ENCODE assay signal across 1 cellular context in the genomic region with DNA sequence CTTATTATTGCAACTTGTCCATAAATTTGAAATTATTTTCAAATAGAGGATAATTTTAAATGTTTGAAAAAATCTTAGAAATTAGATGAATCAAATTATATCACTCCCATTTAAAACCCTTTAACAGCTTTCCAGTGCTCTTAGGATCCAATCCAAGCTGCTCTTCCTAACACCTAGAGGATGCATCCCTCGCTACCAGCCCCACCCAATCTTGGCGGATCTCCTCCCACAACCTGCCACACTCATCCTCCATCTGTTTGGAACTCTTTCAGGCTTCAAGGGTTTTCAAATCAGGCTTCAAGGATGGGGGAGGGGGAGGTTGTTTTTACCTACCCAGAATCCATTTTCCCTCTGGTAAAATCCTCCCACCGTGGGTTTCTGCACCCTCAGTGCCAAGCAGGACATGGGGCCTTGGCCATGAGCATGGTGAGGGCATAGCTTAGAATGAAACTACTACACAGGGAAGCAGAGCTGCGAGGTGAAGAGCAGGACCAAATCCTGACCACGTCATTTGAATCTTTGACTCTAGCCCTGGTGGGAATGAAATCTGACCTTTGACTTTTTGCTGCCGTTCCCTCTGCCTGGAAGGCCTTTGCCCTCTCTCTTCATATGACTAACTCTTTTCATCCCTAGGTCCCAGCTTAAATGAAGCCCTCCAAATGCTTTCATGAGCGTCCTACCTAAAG.
TF ChIP-seq lines count a peak whose summit lies in the region.

No MANE protein-coding gene starts in this region.

TF ChIP-seq in GM23338, 12 proteins besides CTCF, POLR2A, EP300 and RAD21 (continued from another document):
- TF ChIP-seq CREB1 (CRISPR knock-in tag; IDR thresholded peaks at IDR 0.05; ENCODE audit: low read depth), result no peak
- TF ChIP-seq EZH2phosphoT487 (IDR thresholded peaks at IDR 0.05; ENCODE audit: unreplicated experiment), result no peak
- TF ChIP-seq POLR2AphosphoS5 (IDR thresholded peaks at IDR 0.05; ENCODE audit: low read depth), result no peak
- TF ChIP-seq ETS1 (IDR thresholded peaks at IDR 0.05), result no peak
- no peak for TF ChIP-seq NANOG (IDR thresholded peaks at IDR 0.05; ENCODE audit: borderline replicate concordance)
- TF ChIP-seq ZNF114 (CRISPR knock-in tag; IDR thresholded peaks at IDR 0.05), result no peak
- TF ChIP-seq, protein P1, sequence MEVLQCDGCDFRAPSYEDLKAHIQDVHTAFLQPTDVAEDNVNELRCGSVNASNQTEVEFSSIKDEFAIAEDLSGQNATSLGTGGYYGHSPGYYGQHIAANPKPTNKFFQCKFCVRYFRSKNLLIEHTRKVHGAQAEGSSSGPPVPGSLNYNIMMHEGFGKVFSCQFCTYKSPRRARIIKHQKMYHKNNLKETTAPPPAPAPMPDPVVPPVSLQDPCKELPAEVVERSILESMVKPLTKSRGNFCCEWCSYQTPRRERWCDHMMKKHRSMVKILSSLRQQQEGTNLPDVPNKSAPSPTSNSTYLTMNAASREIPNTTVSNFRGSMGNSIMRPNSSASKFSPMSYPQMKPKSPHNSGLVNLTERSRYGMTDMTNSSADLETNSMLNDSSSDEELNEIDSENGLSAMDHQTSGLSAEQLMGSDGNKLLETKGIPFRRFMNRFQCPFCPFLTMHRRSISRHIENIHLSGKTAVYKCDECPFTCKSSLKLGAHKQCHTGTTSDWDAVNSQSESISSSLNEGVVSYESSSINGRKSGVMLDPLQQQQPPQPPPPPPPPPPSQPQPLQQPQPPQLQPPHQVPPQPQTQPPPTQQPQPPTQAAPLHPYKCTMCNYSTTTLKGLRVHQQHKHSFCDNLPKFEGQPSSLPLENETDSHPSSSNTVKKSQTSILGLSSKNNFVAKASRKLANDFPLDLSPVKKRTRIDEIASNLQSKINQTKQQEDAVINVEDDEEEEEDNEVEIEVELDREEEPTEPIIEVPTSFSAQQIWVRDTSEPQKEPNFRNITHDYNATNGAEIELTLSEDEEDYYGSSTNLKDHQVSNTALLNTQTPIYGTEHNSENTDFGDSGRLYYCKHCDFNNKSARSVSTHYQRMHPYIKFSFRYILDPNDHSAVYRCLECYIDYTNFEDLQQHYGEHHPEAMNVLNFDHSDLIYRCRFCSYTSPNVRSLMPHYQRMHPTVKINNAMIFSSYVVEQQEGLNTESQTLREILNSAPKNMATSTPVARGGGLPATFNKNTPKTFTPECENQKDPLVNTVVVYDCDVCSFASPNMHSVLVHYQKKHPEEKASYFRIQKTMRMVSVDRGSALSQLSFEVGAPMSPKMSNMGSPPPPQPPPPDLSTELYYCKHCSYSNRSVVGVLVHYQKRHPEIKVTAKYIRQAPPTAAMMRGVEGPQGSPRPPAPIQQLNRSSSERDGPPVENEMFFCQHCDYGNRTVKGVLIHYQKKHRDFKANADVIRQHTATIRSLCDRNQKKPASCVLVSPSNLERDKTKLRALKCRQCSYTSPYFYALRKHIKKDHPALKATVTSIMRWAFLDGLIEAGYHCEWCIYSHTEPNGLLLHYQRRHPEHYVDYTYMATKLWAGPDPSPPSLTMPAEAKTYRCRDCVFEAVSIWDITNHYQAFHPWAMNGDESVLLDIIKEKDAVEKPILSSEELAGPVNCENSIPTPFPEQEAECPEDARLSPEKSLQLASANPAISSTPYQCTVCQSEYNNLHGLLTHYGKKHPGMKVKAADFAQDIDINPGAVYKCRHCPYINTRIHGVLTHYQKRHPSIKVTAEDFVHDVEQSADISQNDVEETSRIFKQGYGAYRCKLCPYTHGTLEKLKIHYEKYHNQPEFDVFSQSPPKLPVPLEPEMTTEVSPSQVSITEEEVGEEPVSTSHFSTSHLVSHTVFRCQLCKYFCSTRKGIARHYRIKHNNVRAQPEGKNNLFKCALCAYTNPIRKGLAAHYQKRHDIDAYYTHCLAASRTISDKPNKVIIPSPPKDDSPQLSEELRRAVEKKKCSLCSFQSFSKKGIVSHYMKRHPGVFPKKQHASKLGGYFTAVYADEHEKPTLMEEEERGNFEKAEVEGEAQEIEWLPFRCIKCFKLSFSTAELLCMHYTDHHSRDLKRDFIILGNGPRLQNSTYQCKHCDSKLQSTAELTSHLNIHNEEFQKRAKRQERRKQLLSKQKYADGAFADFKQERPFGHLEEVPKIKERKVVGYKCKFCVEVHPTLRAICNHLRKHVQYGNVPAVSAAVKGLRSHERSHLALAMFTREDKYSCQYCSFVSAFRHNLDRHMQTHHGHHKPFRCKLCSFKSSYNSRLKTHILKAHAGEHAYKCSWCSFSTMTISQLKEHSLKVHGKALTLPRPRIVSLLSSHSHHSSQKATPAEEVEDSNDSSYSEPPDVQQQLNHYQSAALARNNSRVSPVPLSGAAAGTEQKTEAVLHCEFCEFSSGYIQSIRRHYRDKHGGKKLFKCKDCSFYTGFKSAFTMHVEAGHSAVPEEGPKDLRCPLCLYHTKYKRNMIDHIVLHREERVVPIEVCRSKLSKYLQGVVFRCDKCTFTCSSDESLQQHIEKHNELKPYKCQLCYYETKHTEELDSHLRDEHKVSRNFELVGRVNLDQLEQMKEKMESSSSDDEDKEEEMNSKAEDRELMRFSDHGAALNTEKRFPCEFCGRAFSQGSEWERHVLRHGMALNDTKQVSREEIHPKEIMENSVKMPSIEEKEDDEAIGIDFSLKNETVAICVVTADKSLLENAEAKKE (CRISPR knock-in tag; IDR thresholded peaks at IDR 0.05), result no peak
- no peak for TF ChIP-seq EZH2 (IDR thresholded peaks at IDR 0.05; ENCODE audit: low read depth, unreplicated experiment)
- TF ChIP-seq, protein P2, sequence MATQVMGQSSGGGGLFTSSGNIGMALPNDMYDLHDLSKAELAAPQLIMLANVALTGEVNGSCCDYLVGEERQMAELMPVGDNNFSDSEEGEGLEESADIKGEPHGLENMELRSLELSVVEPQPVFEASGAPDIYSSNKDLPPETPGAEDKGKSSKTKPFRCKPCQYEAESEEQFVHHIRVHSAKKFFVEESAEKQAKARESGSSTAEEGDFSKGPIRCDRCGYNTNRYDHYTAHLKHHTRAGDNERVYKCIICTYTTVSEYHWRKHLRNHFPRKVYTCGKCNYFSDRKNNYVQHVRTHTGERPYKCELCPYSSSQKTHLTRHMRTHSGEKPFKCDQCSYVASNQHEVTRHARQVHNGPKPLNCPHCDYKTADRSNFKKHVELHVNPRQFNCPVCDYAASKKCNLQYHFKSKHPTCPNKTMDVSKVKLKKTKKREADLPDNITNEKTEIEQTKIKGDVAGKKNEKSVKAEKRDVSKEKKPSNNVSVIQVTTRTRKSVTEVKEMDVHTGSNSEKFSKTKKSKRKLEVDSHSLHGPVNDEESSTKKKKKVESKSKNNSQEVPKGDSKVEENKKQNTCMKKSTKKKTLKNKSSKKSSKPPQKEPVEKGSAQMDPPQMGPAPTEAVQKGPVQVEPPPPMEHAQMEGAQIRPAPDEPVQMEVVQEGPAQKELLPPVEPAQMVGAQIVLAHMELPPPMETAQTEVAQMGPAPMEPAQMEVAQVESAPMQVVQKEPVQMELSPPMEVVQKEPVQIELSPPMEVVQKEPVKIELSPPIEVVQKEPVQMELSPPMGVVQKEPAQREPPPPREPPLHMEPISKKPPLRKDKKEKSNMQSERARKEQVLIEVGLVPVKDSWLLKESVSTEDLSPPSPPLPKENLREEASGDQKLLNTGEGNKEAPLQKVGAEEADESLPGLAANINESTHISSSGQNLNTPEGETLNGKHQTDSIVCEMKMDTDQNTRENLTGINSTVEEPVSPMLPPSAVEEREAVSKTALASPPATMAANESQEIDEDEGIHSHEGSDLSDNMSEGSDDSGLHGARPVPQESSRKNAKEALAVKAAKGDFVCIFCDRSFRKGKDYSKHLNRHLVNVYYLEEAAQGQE (IDR thresholded peaks at IDR 0.05; ENCODE audit: unreplicated experiment), result no peak
